In the genomic region with DNA sequence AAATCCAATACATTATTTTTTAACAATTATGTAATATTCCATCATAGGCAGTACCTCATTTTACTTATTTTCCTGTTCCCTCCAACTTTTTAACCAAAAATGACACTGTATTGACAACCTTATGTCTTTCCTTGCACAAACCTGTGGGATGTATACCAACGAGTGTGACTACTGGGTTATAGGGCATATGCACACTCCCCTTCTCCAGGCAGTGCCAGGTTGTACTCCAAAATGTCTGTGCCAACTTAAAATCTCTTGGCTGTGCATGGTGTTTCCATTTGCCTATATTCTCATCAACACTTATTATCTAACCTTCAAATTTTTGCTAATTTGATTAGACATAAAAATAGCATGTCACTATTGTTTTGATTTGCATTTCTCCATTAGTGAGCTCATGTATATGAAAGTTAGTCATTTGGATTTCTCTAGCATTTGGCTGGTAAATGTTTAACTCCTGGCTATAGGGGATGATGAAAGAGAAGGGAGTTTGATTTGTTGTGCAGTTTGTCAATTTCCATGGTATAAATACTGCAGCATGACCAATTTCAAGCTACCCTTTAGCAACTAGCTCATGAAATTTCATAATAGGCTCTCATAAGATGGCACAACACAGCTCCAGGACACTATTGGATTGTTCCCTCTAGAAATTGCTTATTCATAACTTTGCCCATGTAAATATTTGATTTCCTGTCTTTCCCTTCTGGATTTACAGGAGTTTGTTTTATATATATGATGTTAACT, we compare ENCODE assay signal across 19 cellular contexts.
DNase-seq lines count a peak whose midpoint lies in the region; ATAC-seq, FAIRE-seq and TF ChIP-seq lines count a peak whose summit lies in the region.
"Had no signal": no experiment of that assay in that cellular context is flagged by ENCODE, and none has a peak within 500 bp of the region (broad histone marks: within the 10 kb centered on the region; RNA-seq: fewer than 3 reads in every experiment).

No MANE protein-coding gene starts in this region.

- H3K27me3 Mint-ChIP-seq in stimulated activated naive CD8-positive, alpha-beta T cell treated with anti-CD3 and anti-CD28 coated beads, Interleukin-15, amount 100 ng/mL, for 72 hours, result peaks cover 7% of the 10 kb centered on the region
- H3K27me3 Mint-ChIP-seq: CD8-positive, alpha-beta memory T cell had no signal

- no peak for FAIRE-seq in A549 (lab: Jason Lieb, UNC)
- FAIRE-seq: G401.6, GM12891 had no signal

- peak overlapping the region in 1 of 2 donors; percentile 5 for H3K9ac ChIP-seq in liver (ENCODE audit: low read depth in 1 of 2, low read length in 2 of 2)
- H3K9ac ChIP-seq: BLaER1 had no signal

- no peaks in the 10 kb centered on the region for H3K4me1 Mint-ChIP-seq in stimulated activated naive CD8-positive, alpha-beta T cell treated with anti-CD3 and anti-CD28 coated beads, Interleukin-15, amount 100 ng/mL, for 72 hours
- H3K4me1 Mint-ChIP-seq: CD8-positive, alpha-beta memory T cell had no signal

- peak in 1 of 2 experiments; percentile 45 for DNase-seq in A549 (ENCODE audit: low read depth in 1 of 2, low spot score in 1 of 2)
- peak; percentile 18 to 20 for DNase-seq in NCI-H526 (lab: John Stamatoyannopoulos, UW)
- peak; percentile 9 for DNase-seq in epithelial cell of proximal tubule (ENCODE audit: low read depth)
- DNase-seq in T1000 (lab: John Stamatoyannopoulos, UW), result no peak
- no peak for DNase-seq in activated CD4-positive, alpha-beta T cell treated with anti-CD3 and anti-CD28 coated beads for 48 hours
- DNase-seq in COR-L47 (lab: John Stamatoyannopoulos, UW), result no peak
- no peak for DNase-seq in stimulated activated naive CD8-positive, alpha-beta T cell treated with anti-CD3 and anti-CD28 coated beads, Interleukin-15, amount 100 ng/mL, for 72 hours
- DNase-seq: AML-193; CD8-positive, alpha-beta memory T cell; DMS 273 treated with DMSO at 0.1 percent for 48 hours; DMS79 treated with DMSO at 0.1 percent for 48 hours; EL; H7 had no signal

- peak overlapping the region; percentile 56 for H3K4me2 ChIP-seq in A549
- H3K4me2 ChIP-seq: BLaER1, GM23338 had no signal

- H3K36me3 ChIP-seq in liver (ENCODE audit: control insufficient read depth in 4 of 4, insufficient read depth in 3 of 4, low read depth in 1 of 4, low read length in 3 of 4), result no peaks in the 10 kb centered on the region
- H3K36me3 ChIP-seq: BLaER1 had no signal

- POLR2A ChIA-PET in A549 (lab: Yijun Ruan, JAX), result no interaction called here

- no peak for TF ChIP-seq RAD21 in A549 (conservative IDR thresholded peaks at IDR 0.05 in 1 of 2, IDR thresholded peaks at IDR 0.05 in 1 of 2)
- peak; percentile 23 to 29 for TF ChIP-seq RAD21 in liver (IDR thresholded peaks at IDR 0.05)

- peaks cover 12% of the 10 kb centered on the region for H3K4me1 ChIP-seq in A549
- peaks cover 0 to 16% (median 8%) of the 10 kb centered on the region in 4 donors for H3K4me1 ChIP-seq in liver (ENCODE audit: control insufficient read depth in 4 of 4, insufficient read depth in 4 of 4, low read length in 3 of 4)
- H3K4me1 ChIP-seq: BLaER1 had no signal

- H3K4me3 ChIP-seq in A549 (no peak overlapping the region), epithelial cell of proximal tubule (ENCODE audit: low read depth, low read length) (no peak overlapping the region), liver (ENCODE audit: low read depth in 1 of 3, low read length in 3 of 3) (no peak overlapping the region)
- H3K4me3 ChIP-seq: BLaER1, GM23338 had no signal

- 0% methylated on average over 1 of the region's 1 CpG for WGBS in A549 (ENCODE audit: missing lambda C conversion rate)
- WGBS in liver, result 31% methylated on average over 1 of the region's 1 CpG

- TF ChIP-seq CTCF in A549 (IDR thresholded peaks at IDR 0.05) (no peak), epithelial cell of proximal tubule (conservative IDR thresholded peaks at IDR 0.05; ENCODE audit: low read depth, low read length) (no peak), liver (IDR thresholded peaks at IDR 0.05; ENCODE audit: low read depth, low read length, missing input control) (no peak)

- ATAC-seq in A549, result peak; percentile 23 to 77; a peak in 3 of 6 replicates
- no peak for ATAC-seq in stimulated activated naive CD8-positive, alpha-beta T cell treated with anti-CD3 and anti-CD28 coated beads, Interleukin-15, amount 100 ng/mL, for 72 hours
- ATAC-seq: GM23338 had no signal

- no peak for TF ChIP-seq EP300 in A549 (IDR thresholded peaks at IDR 0.05)

- H3K4me3 Mint-ChIP-seq in stimulated activated naive CD8-positive, alpha-beta T cell treated with anti-CD3 and anti-CD28 coated beads, Interleukin-15, amount 100 ng/mL, for 72 hours, result no peak overlapping the region
- H3K4me3 Mint-ChIP-seq: CD8-positive, alpha-beta memory T cell; GM23338 had no signal

- no peak for TF ChIP-seq POLR2A in A549 (IDR thresholded peaks at IDR 0.05; ENCODE audit: low read length)

- H3K27me3 ChIP-seq in liver (ENCODE audit: control insufficient read depth in 4 of 4, insufficient read depth in 4 of 4, low read length in 3 of 4), result no peaks in the 10 kb centered on the region
- H3K27me3 ChIP-seq: BLaER1 had no signal

- H3K27ac Mint-ChIP-seq in stimulated activated naive CD8-positive, alpha-beta T cell treated with anti-CD3 and anti-CD28 coated beads, Interleukin-15, amount 100 ng/mL, for 72 hours, result no peak overlapping the region
- H3K27ac Mint-ChIP-seq: CD8-positive, alpha-beta memory T cell; GM23338 had no signal

- H3K9me3 Mint-ChIP-seq in stimulated activated naive CD8-positive, alpha-beta T cell treated with anti-CD3 and anti-CD28 coated beads, Interleukin-15, amount 100 ng/mL, for 72 hours, result no peaks in the 10 kb centered on the region
- H3K9me3 Mint-ChIP-seq: GM23338 had no signal

- H3K9me3 ChIP-seq in A549 (no peaks in the 10 kb centered on the region), liver (ENCODE audit: control insufficient read depth in 4 of 4, low read length in 3 of 4) (no peaks in the 10 kb centered on the region)
- H3K9me3 ChIP-seq: BLaER1 had no signal

- H3K27ac ChIP-seq in A549 (no peak overlapping the region), liver (ENCODE audit: low read depth in 1 of 2, low read length in 2 of 2) (peak overlapping the region; percentile 80 to 83)
- H3K27ac ChIP-seq: 22Rv1, BLaER1 had no signal

- CTCF ChIA-PET in A549 (lab: Yijun Ruan, JAX), result interaction anchor here (0.7 kb wide), 2 partner anchors 11 to 24 kb away, joined by 4 read pairs; no protein-coding TSS in a partner anchor

TF ChIP-seq in A549, 52 proteins besides CTCF, POLR2A, EP300 and RAD21:
- TF ChIP-seq MAFK (IDR thresholded peaks at IDR 0.05; ENCODE audit: partially characterized antibody), result peak; percentile 5
- peak in 1 of 2 experiments; percentile 59; a peak in 2 of 4 replicates for TF ChIP-seq CEBPB (IDR thresholded peaks at IDR 0.05)
- no peak for TF ChIP-seq NFE2L2 (conservative IDR thresholded peaks at IDR 0.05; ENCODE audit: low read length)
TF ChIP-seq in A549: peak in this region for 2.

TF ChIP-seq in liver, 16 proteins besides CTCF, POLR2A, EP300 and RAD21 (continues in another document):
- TF ChIP-seq FOXA2 (IDR thresholded peaks at IDR 0.05) (peak; percentile 32), RXRA (IDR thresholded peaks at IDR 0.05) (peak; percentile 52 to 79), FOXA1 (IDR thresholded peaks at IDR 0.05) (peak; percentile 30), HNF4A (conservative IDR thresholded peaks at IDR 0.05) (peak; percentile 73 to 78), GABPA (IDR thresholded peaks at IDR 0.05 in 1 of 2, conservative IDR thresholded peaks at IDR 0.05 in 1 of 2) (peak; percentile 13 to 23), EGR1 (IDR thresholded peaks at IDR 0.05; ENCODE audit: low read depth in 2 of 2) (peak in 1 of 2 donors; percentile 16), ATF3 (IDR thresholded peaks at IDR 0.05) (peak; percentile 97), REST (IDR thresholded peaks at IDR 0.05) (peak; percentile 64), JUND (IDR thresholded peaks at IDR 0.05) (peak; percentile 58 to 78), HNF4G (IDR thresholded peaks at IDR 0.05) (peak; percentile 9), SP1 (IDR thresholded peaks at IDR 0.05) (peak; percentile 85), YY1 (IDR thresholded peaks at IDR 0.05) (peak; percentile 74), NR2F2 (IDR thresholded peaks at IDR 0.05) (no peak), TAF1 (conservative IDR thresholded peaks at IDR 0.05) (no peak), MAX (IDR thresholded peaks at IDR 0.05) (peak; percentile 80)

Comparison
In these comparisons a context has a peak if more than half of its experiments do, and no peak if none do; other contexts are left out.
1. DNase-seq: peak in NCI-H526 (2 of 2) and epithelial cell of proximal tubule (single experiment); none in T1000 (single experiment), activated CD4-positive, alpha-beta T cell treated with anti-CD3 and anti-CD28 coated beads for 48 hours (single experiment), COR-L47 (single experiment) and stimulated activated naive CD8-positive, alpha-beta T cell treated with anti-CD3 and anti-CD28 coated beads, Interleukin-15, amount 100 ng/mL, for 72 hours (0 of 2).
2. H3K27ac ChIP-seq: peak in liver (2 of 2); none in A549 (0 of 2).